11 cellular contexts compared by ENCODE assay signal in genomic region chr1:112735752-112736151, GRCh38. TPM values are rescaled to one million over a fixed set of nuclear protein-coding genes. Genes with fewer than 3 reads are reported as not detected.
DNase-seq lines count a peak whose midpoint lies in the region; ATAC-seq and TF ChIP-seq lines count a peak whose summit lies in the region.
"Had no signal": no experiment of that assay in that cellular context is flagged by ENCODE, and none has a peak within 500 bp of the region (broad histone marks: within the 10 kb centered on the region; RNA-seq: fewer than 3 reads in every experiment).

No MANE protein-coding gene starts in this region.

- TF ChIP-seq CTCF in AG04450 (IDR thresholded peaks at IDR 0.05; ENCODE audit: low read depth, low read length) = no peak
- TF ChIP-seq CTCF in GM13976 (IDR thresholded peaks at IDR 0.05; ENCODE audit: borderline replicate concordance, control extremely low read depth, extremely low read depth, insufficient read depth, missing control alignments) = no peak

- DNase-seq in AG04450 (ENCODE audit: low read depth, low spot score) = peak; percentile 53
- peak; percentile 52 for DNase-seq in GM04504 (ENCODE audit: low read depth)
- DNase-seq in SW480 (ENCODE audit: low spot score) = peak; percentile 49
- peak; percentile 60 for DNase-seq in foreskin melanocyte
- DNase-seq in GM13976 (ENCODE audit: low spot score) = no peak
- DNase-seq: DMS79 treated with DMSO at 0.1 percent for 48 hours, NCI-H1048 had no signal

- H3K27ac ChIP-seq in AG04450 (ENCODE audit: low read depth, low read length) = peak overlapping the region; percentile 75
- H3K27ac ChIP-seq: tibial nerve had no signal

- CTCF ChIA-PET in AG04450 (lab: Charles Lee) = interaction anchor here (0.8 to 2.0 kb wide), 4 partner anchors 9 to 68 kb away, joined by 3 to 11 read pairs (median 4); a partner anchor contains a TSS

- POLR2A ChIA-PET in AG04450 (lab: Yijun Ruan, JAX) = interaction anchor here (0.7 kb wide), 1 partner anchor 119 kb away, joined by 3 read pairs; no protein-coding TSS in a partner anchor

- no peak for ATAC-seq in GM21619 (IDR thresholded peaks at IDR 0.05; ENCODE audit: unreplicated experiment)
- no peak for ATAC-seq in GM18520 (IDR thresholded peaks at IDR 0.05; ENCODE audit: unreplicated experiment)
- ATAC-seq in GM18907 (IDR thresholded peaks at IDR 0.05; ENCODE audit: unreplicated experiment) = no peak

- H3K4me3 ChIP-seq in AG04450 (ENCODE audit: low read depth, low read length) = no peak overlapping the region
- H3K4me3 ChIP-seq: tibial nerve had no signal

- H3K9me3 ChIP-seq in AG04450 (ENCODE audit: control insufficient read depth, insufficient read depth, low read length) = no peaks in the 10 kb centered on the region
- H3K9me3 ChIP-seq: tibial nerve had no signal

- in situ Hi-C loops in GM13976 (cut with MboI; ENCODE audit: low sequenced_read_pairs, unreplicated experiment) = no loop called here

- H3K27me3 ChIP-seq in AG04450 (ENCODE audit: control insufficient read depth, insufficient read depth, low read length) = no peaks in the 10 kb centered on the region

RNA-seq across cellular contexts. Expression of gene PPM1J, which starts 20.6 kb away (rescaled TPM):
- polyA plus RNA-seq in AG04450 (2011; rRNA removed) = 1.3 and 2.1 TPM in 2 replicates
- 1.2 and 1.4 TPM in 2 replicates for polyA minus RNA-seq in AG04450 (2011; rRNA and poly(A)+ RNA removed)

RNA-seq across cellular contexts. Expression of gene RHOC, which starts 28.8 kb away (rescaled TPM):
- 574 and 734 TPM in 2 replicates for polyA plus RNA-seq in AG04450 (2011; rRNA removed)
- polyA minus RNA-seq in AG04450 (2011; rRNA and poly(A)+ RNA removed) = 394 and 521 TPM in 2 replicates
